Comparison of ENCODE assay signal across 6 cellular contexts in the genomic region with DNA sequence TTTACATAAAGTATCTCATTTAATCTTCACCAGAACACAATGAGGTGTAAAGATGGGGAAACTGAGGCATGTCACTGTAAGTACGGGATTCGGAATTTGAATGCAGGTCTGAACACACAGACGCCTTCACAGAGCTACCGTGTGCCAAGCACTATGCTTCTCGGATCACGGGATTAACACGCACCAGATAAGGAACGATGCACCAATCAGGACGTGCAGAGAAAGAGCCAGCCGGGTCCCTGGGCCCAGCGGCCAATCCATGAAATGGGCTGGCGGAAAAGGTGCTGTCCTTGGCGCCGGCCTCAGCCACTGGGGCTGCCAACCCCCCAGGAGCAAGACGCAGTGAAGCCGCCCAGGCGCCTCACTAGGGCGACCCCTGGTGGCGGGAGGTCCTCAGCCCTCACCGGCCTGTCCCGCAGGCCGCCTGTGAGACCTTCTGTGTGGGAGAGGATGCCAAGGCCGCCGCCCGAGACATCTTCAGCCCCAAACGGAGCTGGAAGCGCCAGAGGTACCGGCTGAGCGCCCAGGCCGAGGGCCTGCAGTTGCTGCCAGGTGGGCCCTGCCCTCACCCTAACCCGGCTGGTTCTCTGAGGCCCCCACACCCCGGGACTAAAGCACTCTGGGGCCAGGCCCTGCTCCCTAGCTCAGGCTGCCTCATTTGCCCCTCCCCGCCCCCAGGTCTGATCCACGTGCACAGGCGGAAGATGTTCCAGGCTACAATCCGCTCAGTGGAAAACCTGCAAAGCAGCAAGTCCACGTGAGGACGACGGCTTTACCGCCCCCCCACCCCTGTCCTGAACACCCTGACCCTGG. TPM values are rescaled to one million over a fixed set of nuclear protein-coding genes. Genes with fewer than 3 reads are reported as not detected.
DNase-seq lines count a peak whose midpoint lies in the region; ATAC-seq, FAIRE-seq and TF ChIP-seq lines count a peak whose summit lies in the region.

No MANE protein-coding gene starts in this region.

- TF ChIP-seq RAD21 in HepG2 (CRISPR knock-in tag; IDR thresholded peaks at IDR 0.05) = peak; percentile 46

- peak; percentile 70 for DNase-seq in activated effector memory CD4-positive, alpha-beta T cell treated with Interleukin-2 at 50 U/mL for 16 hours
- DNase-seq in HepG2 (ENCODE audit: low spot score) (peak; percentile 47), stomach (no peak), NCI-H524 (lab: John Stamatoyannopoulos, UW) (no peak)

- peak overlapping the region; percentile 28; the same call in 1 of the 2 replicates for H3K9ac ChIP-seq in HepG2 (ENCODE audit: insufficient read depth, low read depth, low read length)

- H3K4me3 Mint-ChIP-seq in IgD-negative memory B cell = peak overlapping the region; percentile 53 to 88 (median 72)

- H3K36me3 ChIP-seq in HepG2 (replicated peaks in 1 of 2; ENCODE audit: control insufficient read depth in 1 of 2, insufficient read depth in 2 of 2, low read length in 2 of 2) (no peaks in the 10 kb centered on the region), stomach (no peaks in the 10 kb centered on the region)

- 62% methylated on average over 6 of the region's 40 CpGs for WGBS in HepG2 (ENCODE audit: low lambda C conversion rate)
- 48 to 60% (median 51%) methylated on average over 25 to 40 of the region's 40 CpGs for WGBS in stomach, 5 donors

- no peak overlapping the region for H2AFZ ChIP-seq in HepG2 (ENCODE audit: low read length)

- H3K79me2 ChIP-seq in HepG2 (ENCODE audit: insufficient read depth, low read length) = no peaks in the 10 kb centered on the region

- TF ChIP-seq POLR2A in HepG2 (IDR thresholded peaks at IDR 0.05; ENCODE audit: insufficient read depth in 1 of 2, low read depth in 2 of 2, low read length in 2 of 2) (no peak), stomach (IDR thresholded peaks at IDR 0.05) (no peak)

- H3K4me1 ChIP-seq in HepG2 (ENCODE audit: insufficient read depth, low read length) (peaks cover 96% of the 10 kb centered on the region), stomach (peaks cover 9 to 60% (median 44%) of the 10 kb centered on the region in 4 donors)

- TF ChIP-seq CTCF in GM12872 (IDR thresholded peaks at IDR 0.05; ENCODE audit: insufficient read depth, low read depth, low read length) (peak; percentile 88), HepG2 (CRISPR knock-in tag; IDR thresholded peaks at IDR 0.05) (peak; percentile 95), stomach (IDR thresholded peaks at IDR 0.05) (peak in 4 of 7 experiments; percentile 46 to 72 (median 58))

- peaks cover 0 to 1% (median 0%) of the 10 kb centered on the region in 3 donors for H3K9me3 Mint-ChIP-seq in IgD-negative memory B cell

- ATAC-seq in HepG2 = peak; percentile 62

- no peak for FAIRE-seq in HepG2 (lab: Jason Lieb, UNC)

- CTCF ChIA-PET in HepG2 (lab: Yijun Ruan, JAX; ENCODE audit: low intra/inter-chr PET ratio, low total read pairs) = no interaction called here

- no TSS peak for BruUV-seq in HepG2 (replicated peaks; lab: Mats Ljungman, UMichigan)

- no peaks in the 10 kb centered on the region for H4K20me1 ChIP-seq in HepG2 (ENCODE audit: insufficient read depth, low read length)

- H3K27me3 ChIP-seq in HepG2 (ENCODE audit: control insufficient read depth in 1 of 2, insufficient read depth in 2 of 2, low read length in 2 of 2) (peaks cover 0 to 2% of the 10 kb centered on the region in 2 experiments; a peak in 1 of 5 replicates), stomach (peaks cover 0 to 61% (median 15%) of the 10 kb centered on the region in 3 donors)

- H3K27ac ChIP-seq in HepG2 (ENCODE audit: extremely low read length, insufficient read depth, low read length) (no peak overlapping the region), stomach (peak overlapping the region in 3 of 5 donors; percentile 23 to 56 (median 35))

- H3K4me1 Mint-ChIP-seq in IgD-negative memory B cell = peaks cover 8 to 21% (median 17%) of the 10 kb centered on the region in 3 donors

- H3K27ac Mint-ChIP-seq in IgD-negative memory B cell = peak overlapping the region; percentile 52 to 82 (median 54)

- H3K4me2 ChIP-seq in HepG2 (ENCODE audit: low read depth, low read length) = peak overlapping the region; percentile 98

- H3K9me3 ChIP-seq in HepG2 (ENCODE audit: low read length) = no peaks in the 10 kb centered on the region
- H3K9me3 ChIP-seq in stomach = no peaks in the 10 kb centered on the region

- H3K27me3 Mint-ChIP-seq in IgD-negative memory B cell = peaks cover 13% of the 10 kb centered on the region

- POLR2A ChIA-PET in HepG2 (lab: Yijun Ruan, JAX) = interaction anchor here (1.6 to 5.2 kb wide), 5 partner anchors 11 to 77 kb away, joined by 6 to 31 read pairs (median 6); a partner anchor contains a TSS

- TF ChIP-seq EP300 in HepG2 (IDR thresholded peaks at IDR 0.05; ENCODE audit: low read depth in 2 of 2, low read length in 2 of 2) (no peak), HepG2 (CRISPR knock-in tag; IDR thresholded peaks at IDR 0.05; ENCODE audit: borderline replicate concordance) (no peak), stomach (IDR thresholded peaks at IDR 0.05) (no peak)

- intact Hi-C loops in HepG2 (cut with micrococcal nuclease; ENCODE audit: unreplicated experiment) (no loop called here), stomach (cut with DNase I; ENCODE audit: low total_unique reads) (no loop called here)

- in situ Hi-C loops in HepG2 (cut with HindIII; ENCODE audit: extremely low pct_ligation_motif_present, low pct_unique_long_range_greater_than_20kb) = no loop called here

- H3K4me3 ChIP-seq in HepG2 (replicated peaks in 1 of 3; ENCODE audit: insufficient read depth in 1 of 3, low read depth in 2 of 3, low read length in 3 of 3) = peak overlapping the region; percentile 5 to 77 (median 62); a peak in 4 of 6 replicates
- H3K4me3 ChIP-seq in stomach = peak overlapping the region; percentile 2 to 28 (median 15)

- H3K36me3 Mint-ChIP-seq in IgD-negative memory B cell = no peaks in the 10 kb centered on the region

RNA-seq across cellular contexts. Expression of a gene that starts 15.6 kb away (rescaled TPM):
- polyA plus RNA-seq in IgD-negative memory B cell (11.2 TPM), HepG2 (2011; rRNA removed) (0.24 and 0.39 TPM in 2 replicates), stomach (10 to 100 TPM in 1 of 3 donors, under 1 TPM in 1, not detected in 1; 0.31 to 17.1 TPM)
- total RNA-seq in HepG2 (2016; rRNA removed; fragmentation: Illumina TruSeq; extraction: Trizol) (not detected in 2 replicates), stomach (10 to 100 TPM in 1 of 5 donors, under 1 TPM in 1, not detected in 3; 0.55 to 33.0 TPM)
- 0.18 TPM in 1 of 2 replicates, not detected in the other for total RNA-seq in HepG2 (2016; cell fraction: cytosol; rRNA removed; fragmentation: Illumina TruSeq; extraction: Trizol; ENCODE audit: low read depth)
- 0.04 TPM in 1 of 2 replicates, not detected in the other for total RNA-seq in HepG2 (2016; cell fraction: insoluble cytoplasmic fraction; rRNA removed; fragmentation: Illumina TruSeq; extraction: Trizol)
- not detected in 2 replicates for total RNA-seq in HepG2 (2016; cell fraction: membrane; rRNA removed; fragmentation: Illumina TruSeq; extraction: Trizol)
- total RNA-seq in HepG2 (2016; cell fraction: nucleus; rRNA removed; fragmentation: Illumina TruSeq; extraction: Trizol) = 0.13 TPM in 1 of 2 replicates, not detected in the other
- polyA plus RNA-seq in HepG2 (2011; cell fraction: cytosol; rRNA removed) = 0.13 and 0.15 TPM in 2 replicates
- polyA plus RNA-seq in HepG2 (2011; cell fraction: nucleus; rRNA removed) = 2.9 and 3.2 TPM in 2 replicates
- polyA plus RNA-seq in HepG2 (2012) = 0.51 and 0.72 TPM in 2 replicates
- polyA plus RNA-seq in HepG2 (2016; cell fraction: cytosol; fragmentation: Illumina TruSeq; extraction: Trizol; ENCODE audit: low read depth) = not detected in 2 replicates
- polyA plus RNA-seq in HepG2 (2016; cell fraction: insoluble cytoplasmic fraction; fragmentation: Illumina TruSeq; extraction: Trizol; ENCODE audit: low read depth) = not detected in 2 replicates
- not detected in 2 replicates for polyA plus RNA-seq in HepG2 (2016; cell fraction: membrane; fragmentation: Illumina TruSeq; extraction: Trizol; ENCODE audit: low read depth)
- 0.12 and 0.88 TPM in 2 replicates for polyA plus RNA-seq in HepG2 (2016; cell fraction: nucleus; fragmentation: Illumina TruSeq; extraction: Trizol; ENCODE audit: insufficient read depth, low read depth)
- 0.08 TPM in 1 of 2 replicates, not detected in the other for polyA minus RNA-seq in HepG2 (2011; rRNA and poly(A)+ RNA removed; ENCODE audit: low replicate concordance)
- polyA minus RNA-seq in HepG2 (2011; cell fraction: cytosol; rRNA and poly(A)+ RNA removed) = not detected in 2 replicates
- polyA minus RNA-seq in HepG2 (2011; cell fraction: nucleus; rRNA and poly(A)+ RNA removed) = 0.25 and 0.26 TPM in 2 replicates

RNA-seq across cellular contexts. Expression of a gene that starts 17.9 kb away (rescaled TPM):
- polyA plus RNA-seq in IgD-negative memory B cell (2.0 TPM), HepG2 (2011; rRNA removed) (7.5 and 10.1 TPM in 2 replicates), stomach (1 to 10 TPM; 2.5 to 5.3 (median 4.4) TPM)
- total RNA-seq in HepG2 (2016; rRNA removed; fragmentation: Illumina TruSeq; extraction: Trizol) (3.7 and 4.8 TPM in 2 replicates), stomach (10 to 100 TPM in 3 of 5 donors, 1 to 10 TPM in 2; 6.2 to 45.1 (median 27.7) TPM)
- total RNA-seq in HepG2 (2016; cell fraction: cytosol; rRNA removed; fragmentation: Illumina TruSeq; extraction: Trizol; ENCODE audit: low read depth) = 2.6 and 2.9 TPM in 2 replicates
- 4.2 and 4.4 TPM in 2 replicates for total RNA-seq in HepG2 (2016; cell fraction: insoluble cytoplasmic fraction; rRNA removed; fragmentation: Illumina TruSeq; extraction: Trizol)
- 3.6 and 5.1 TPM in 2 replicates for total RNA-seq in HepG2 (2016; cell fraction: membrane; rRNA removed; fragmentation: Illumina TruSeq; extraction: Trizol)
- 3.2 and 5.3 TPM in 2 replicates for total RNA-seq in HepG2 (2016; cell fraction: nucleus; rRNA removed; fragmentation: Illumina TruSeq; extraction: Trizol)
- 5.8 and 10.0 TPM in 2 replicates for polyA plus RNA-seq in HepG2 (2011; cell fraction: cytosol; rRNA removed)
- 17.6 and 19.9 TPM in 2 replicates for polyA plus RNA-seq in HepG2 (2011; cell fraction: nucleus; rRNA removed)
- polyA plus RNA-seq in HepG2 (2012) = 4.8 and 5.0 TPM in 2 replicates
- 3.9 and 4.8 TPM in 2 replicates for polyA plus RNA-seq in HepG2 (2016; cell fraction: cytosol; fragmentation: Illumina TruSeq; extraction: Trizol; ENCODE audit: low read depth)
- 7.8 and 8.1 TPM in 2 replicates for polyA plus RNA-seq in HepG2 (2016; cell fraction: insoluble cytoplasmic fraction; fragmentation: Illumina TruSeq; extraction: Trizol; ENCODE audit: low read depth)
- 5.6 and 8.0 TPM in 2 replicates for polyA plus RNA-seq in HepG2 (2016; cell fraction: membrane; fragmentation: Illumina TruSeq; extraction: Trizol; ENCODE audit: low read depth)
- 5.7 and 8.2 TPM in 2 replicates for polyA plus RNA-seq in HepG2 (2016; cell fraction: nucleus; fragmentation: Illumina TruSeq; extraction: Trizol; ENCODE audit: insufficient read depth, low read depth)
- polyA minus RNA-seq in HepG2 (2011; rRNA and poly(A)+ RNA removed; ENCODE audit: low replicate concordance) = 0.65 and 23.1 TPM in 2 replicates
- 8.4 and 12.0 TPM in 2 replicates for polyA minus RNA-seq in HepG2 (2011; cell fraction: cytosol; rRNA and poly(A)+ RNA removed)
- polyA minus RNA-seq in HepG2 (2011; cell fraction: nucleus; rRNA and poly(A)+ RNA removed) = 5.0 and 6.3 TPM in 2 replicates

RNA-seq across cellular contexts. Expression of a gene that starts 19.5 kb away (rescaled TPM):
- 21.6 TPM for polyA plus RNA-seq in IgD-negative memory B cell
- 7.2 and 16.7 TPM in 2 replicates for total RNA-seq in HepG2 (2016; rRNA removed; fragmentation: Illumina TruSeq; extraction: Trizol)
- 1.1 and 2.0 TPM in 2 replicates for total RNA-seq in HepG2 (2016; cell fraction: cytosol; rRNA removed; fragmentation: Illumina TruSeq; extraction: Trizol; ENCODE audit: low read depth)
- 7.2 and 16.4 TPM in 2 replicates for total RNA-seq in HepG2 (2016; cell fraction: insoluble cytoplasmic fraction; rRNA removed; fragmentation: Illumina TruSeq; extraction: Trizol)
- 3.4 and 3.7 TPM in 2 replicates for total RNA-seq in HepG2 (2016; cell fraction: membrane; rRNA removed; fragmentation: Illumina TruSeq; extraction: Trizol)
- total RNA-seq in HepG2 (2016; cell fraction: nucleus; rRNA removed; fragmentation: Illumina TruSeq; extraction: Trizol) = 12.9 and 13.9 TPM in 2 replicates
- 6.6 and 6.9 TPM in 2 replicates for polyA plus RNA-seq in HepG2 (2011; rRNA removed)
- polyA plus RNA-seq in HepG2 (2011; cell fraction: cytosol; rRNA removed) = 3.9 and 9.1 TPM in 2 replicates
- 20.5 and 25.6 TPM in 2 replicates for polyA plus RNA-seq in HepG2 (2011; cell fraction: nucleus; rRNA removed)
- 4.2 and 4.4 TPM in 2 replicates for polyA plus RNA-seq in HepG2 (2012)
- 1.5 and 1.9 TPM in 2 replicates for polyA plus RNA-seq in HepG2 (2016; cell fraction: cytosol; fragmentation: Illumina TruSeq; extraction: Trizol; ENCODE audit: low read depth)
- polyA plus RNA-seq in HepG2 (2016; cell fraction: insoluble cytoplasmic fraction; fragmentation: Illumina TruSeq; extraction: Trizol; ENCODE audit: low read depth) = 5.2 and 6.7 TPM in 2 replicates
- polyA plus RNA-seq in HepG2 (2016; cell fraction: membrane; fragmentation: Illumina TruSeq; extraction: Trizol; ENCODE audit: low read depth) = 2.6 and 2.9 TPM in 2 replicates
- polyA plus RNA-seq in HepG2 (2016; cell fraction: nucleus; fragmentation: Illumina TruSeq; extraction: Trizol; ENCODE audit: insufficient read depth, low read depth) = 23.3 and 23.7 TPM in 2 replicates
- polyA minus RNA-seq in HepG2 (2011; rRNA and poly(A)+ RNA removed; ENCODE audit: low replicate concordance) = 34.8 and 52.5 TPM in 2 replicates
- 7.6 and 11.1 TPM in 2 replicates for polyA minus RNA-seq in HepG2 (2011; cell fraction: cytosol; rRNA and poly(A)+ RNA removed)
- 13.7 and 16.2 TPM in 2 replicates for polyA minus RNA-seq in HepG2 (2011; cell fraction: nucleus; rRNA and poly(A)+ RNA removed)
- 10 to 100 TPM; 14.1 to 57.2 (median 33.9) TPM for total RNA-seq in stomach
- 10 to 100 TPM in 1 of 3 donors, 1 to 10 TPM in 2; 9.5 to 19.1 (median 10.0) TPM for polyA plus RNA-seq in stomach

RNA-seq across cellular contexts. Expression of a gene that starts 30.6 kb away (rescaled TPM):
- 2.5 TPM for polyA plus RNA-seq in IgD-negative memory B cell
- 0.11 TPM in 1 of 2 replicates, not detected in the other for total RNA-seq in HepG2 (2016; rRNA removed; fragmentation: Illumina TruSeq; extraction: Trizol)
- total RNA-seq in HepG2 (2016; cell fraction: cytosol; rRNA removed; fragmentation: Illumina TruSeq; extraction: Trizol; ENCODE audit: low read depth) = not detected in 2 replicates
- total RNA-seq in HepG2 (2016; cell fraction: insoluble cytoplasmic fraction; rRNA removed; fragmentation: Illumina TruSeq; extraction: Trizol) = 0.13 TPM in 1 of 2 replicates, not detected in the other
- 0.07 and 0.09 TPM in 2 replicates for total RNA-seq in HepG2 (2016; cell fraction: membrane; rRNA removed; fragmentation: Illumina TruSeq; extraction: Trizol)
- total RNA-seq in HepG2 (2016; cell fraction: nucleus; rRNA removed; fragmentation: Illumina TruSeq; extraction: Trizol) = 0.09 and 0.28 TPM in 2 replicates
- 0.09 and 0.12 TPM in 2 replicates for polyA plus RNA-seq in HepG2 (2011; rRNA removed)
- polyA plus RNA-seq in HepG2 (2011; cell fraction: cytosol; rRNA removed) = 0.09 and 0.11 TPM in 2 replicates
- 0.32 and 0.38 TPM in 2 replicates for polyA plus RNA-seq in HepG2 (2011; cell fraction: nucleus; rRNA removed)
- polyA plus RNA-seq in HepG2 (2012) = 0.07 TPM in 1 of 2 replicates, not detected in the other
- 0.03 TPM in 1 of 2 replicates, not detected in the other for polyA plus RNA-seq in HepG2 (2016; cell fraction: cytosol; fragmentation: Illumina TruSeq; extraction: Trizol; ENCODE audit: low read depth)
- polyA plus RNA-seq in HepG2 (2016; cell fraction: insoluble cytoplasmic fraction; fragmentation: Illumina TruSeq; extraction: Trizol; ENCODE audit: low read depth) = not detected in 2 replicates
- polyA plus RNA-seq in HepG2 (2016; cell fraction: membrane; fragmentation: Illumina TruSeq; extraction: Trizol; ENCODE audit: low read depth) = 0.06 TPM in 1 of 2 replicates, not detected in the other
- not detected in 2 replicates for polyA plus RNA-seq in HepG2 (2016; cell fraction: nucleus; fragmentation: Illumina TruSeq; extraction: Trizol; ENCODE audit: insufficient read depth, low read depth)
- 0.74 and 1.2 TPM in 2 replicates for polyA minus RNA-seq in HepG2 (2011; rRNA and poly(A)+ RNA removed; ENCODE audit: low replicate concordance)
- 0.30 TPM in 1 of 2 replicates, not detected in the other for polyA minus RNA-seq in HepG2 (2011; cell fraction: cytosol; rRNA and poly(A)+ RNA removed)
- 0.13 TPM in 1 of 2 replicates, not detected in the other for polyA minus RNA-seq in HepG2 (2011; cell fraction: nucleus; rRNA and poly(A)+ RNA removed)
- total RNA-seq in stomach = 10 to 100 TPM in 2 of 5 donors, 1 to 10 TPM in 3; 4.5 to 77.7 (median 8.8) TPM
- 10 to 100 TPM in 1 of 3 donors, 1 to 10 TPM in 2; 4.0 to 13.4 (median 4.2) TPM for polyA plus RNA-seq in stomach

RNA-seq across cellular contexts. Expression of a gene that starts 39.6 kb away (rescaled TPM):
- polyA plus RNA-seq in IgD-negative memory B cell (not detected), HepG2 (2011; rRNA removed) (0.50 and 0.51 TPM in 2 replicates), stomach (1 to 10 TPM; 2.7 to 4.7 (median 3.7) TPM)
- total RNA-seq in HepG2 (2016; rRNA removed; fragmentation: Illumina TruSeq; extraction: Trizol) (not detected in 2 replicates), stomach (10 to 100 TPM in 2 of 5 donors, under 1 TPM in 3; 0.29 to 25.9 (median 0.43) TPM)
- total RNA-seq in HepG2 (2016; cell fraction: cytosol; rRNA removed; fragmentation: Illumina TruSeq; extraction: Trizol; ENCODE audit: low read depth) = not detected in 2 replicates
- total RNA-seq in HepG2 (2016; cell fraction: insoluble cytoplasmic fraction; rRNA removed; fragmentation: Illumina TruSeq; extraction: Trizol) = 0.11 TPM in 1 of 2 replicates, not detected in the other
- not detected in 2 replicates for total RNA-seq in HepG2 (2016; cell fraction: membrane; rRNA removed; fragmentation: Illumina TruSeq; extraction: Trizol)
- total RNA-seq in HepG2 (2016; cell fraction: nucleus; rRNA removed; fragmentation: Illumina TruSeq; extraction: Trizol) = 0.28 TPM in 1 of 2 replicates, not detected in the other
- polyA plus RNA-seq in HepG2 (2011; cell fraction: cytosol; rRNA removed) = 0.11 and 0.27 TPM in 2 replicates
- 4.2 and 4.6 TPM in 2 replicates for polyA plus RNA-seq in HepG2 (2011; cell fraction: nucleus; rRNA removed)
- polyA plus RNA-seq in HepG2 (2012) = 0.56 and 1.0 TPM in 2 replicates
- polyA plus RNA-seq in HepG2 (2016; cell fraction: cytosol; fragmentation: Illumina TruSeq; extraction: Trizol; ENCODE audit: low read depth) = not detected in 2 replicates
- polyA plus RNA-seq in HepG2 (2016; cell fraction: insoluble cytoplasmic fraction; fragmentation: Illumina TruSeq; extraction: Trizol; ENCODE audit: low read depth) = not detected in 2 replicates
- not detected in 2 replicates for polyA plus RNA-seq in HepG2 (2016; cell fraction: membrane; fragmentation: Illumina TruSeq; extraction: Trizol; ENCODE audit: low read depth)
- 0.38 and 0.67 TPM in 2 replicates for polyA plus RNA-seq in HepG2 (2016; cell fraction: nucleus; fragmentation: Illumina TruSeq; extraction: Trizol; ENCODE audit: insufficient read depth, low read depth)
- polyA minus RNA-seq in HepG2 (2011; rRNA and poly(A)+ RNA removed; ENCODE audit: low replicate concordance) = 0.48 and 3.4 TPM in 2 replicates
- polyA minus RNA-seq in HepG2 (2011; cell fraction: cytosol; rRNA and poly(A)+ RNA removed) = not detected in 2 replicates
- 0.25 and 0.52 TPM in 2 replicates for polyA minus RNA-seq in HepG2 (2011; cell fraction: nucleus; rRNA and poly(A)+ RNA removed)

Comparison
In these comparisons a context has a peak if more than half of its experiments do, and no peak if none do; other contexts are left out.
1. DNase-seq: peak in activated effector memory CD4-positive, alpha-beta T cell treated with Interleukin-2 at 50 U/mL for 16 hours (single experiment) and HepG2 (single experiment); none in stomach (single experiment) and NCI-H524 (0 of 2).
2. Peak in every context shown above with its lines, with median percentiles within 50 percentile points of each other: CTCF ChIP-seq.